In the genomic region with DNA sequence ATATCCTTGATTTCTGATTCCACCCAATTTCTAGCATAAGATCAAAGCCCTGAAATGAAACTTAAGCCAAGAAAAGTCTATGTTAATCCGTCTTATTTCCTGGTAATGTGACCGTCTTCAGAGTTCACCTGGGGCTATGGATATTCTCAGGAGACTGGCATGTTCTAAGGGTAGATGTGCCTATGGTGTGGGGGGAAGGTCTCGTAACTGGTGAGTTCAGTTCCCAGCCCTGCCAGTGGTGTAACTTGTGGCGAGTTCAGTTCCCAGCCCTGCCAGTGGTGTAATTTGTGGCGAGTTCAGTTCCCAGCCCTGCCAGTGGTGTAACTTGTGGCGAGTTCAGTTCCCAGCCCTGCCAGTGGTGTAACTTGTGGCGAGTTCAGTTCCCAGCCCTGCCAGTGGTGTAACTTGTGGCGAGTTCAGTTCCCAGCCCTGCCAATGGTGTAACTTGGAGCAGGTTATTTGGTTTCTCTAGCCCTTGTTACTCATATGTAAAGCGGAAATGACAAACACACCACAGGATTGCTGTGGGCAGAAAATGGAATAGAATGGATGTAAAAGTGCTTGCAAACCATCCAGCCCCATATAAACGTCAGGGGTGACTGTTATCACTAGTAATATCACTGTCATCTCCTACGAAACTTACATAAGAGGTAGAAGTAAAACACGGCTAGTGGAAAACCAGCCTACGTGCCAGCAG, we compare ENCODE assay signal across 15 cellular contexts. TPM values are rescaled to one million over a fixed set of nuclear protein-coding genes. Genes with fewer than 3 reads are reported as not detected.
DNase-seq lines count a peak whose midpoint lies in the region; ATAC-seq and TF ChIP-seq lines count a peak whose summit lies in the region.
"Had no signal": no experiment of that assay in that cellular context is flagged by ENCODE, and none has a peak within 500 bp of the region (broad histone marks: within the 10 kb centered on the region; RNA-seq: fewer than 3 reads in every experiment).

No MANE protein-coding gene starts in this region.

- DNase-seq in AG10803 (ENCODE audit: low read depth) (peak; percentile 87), GM23248 (peak; percentile 34), SIG-M5 treated with dmso at 0.1 percent for 504 hours (lab: John Stamatoyannopoulos, UW; ENCODE audit: unreplicated experiment) (peak; percentile 97), fibroblast of the aortic adventitia (ENCODE audit: low read depth) (peak; percentile 54), DMS114 treated with DMSO at 0.1 percent for 48 hours (lab: John Stamatoyannopoulos, UW; ENCODE audit: unreplicated experiment) (no peak), retina (no peak), NCI-H446 (lab: John Stamatoyannopoulos, UW) (no peak)
- DNase-seq: activated T-cell treated with anti-CD3 and anti-CD28 coated beads, Interleukin-2, amount 50 U/mL, for 4 hours; gastrocnemius medialis; left lung; NCI-H2227 treated with DMSO at 0.1 percent for 48 hours; ovary had no signal

- TF ChIP-seq CTCF in AG10803 (conservative IDR thresholded peaks at IDR 0.05; ENCODE audit: low read length) (no peak), fibroblast of the aortic adventitia (IDR thresholded peaks at IDR 0.05; ENCODE audit: insufficient read depth, low read length) (no peak)

- H3K4me1 ChIP-seq in GM23248 (ENCODE audit: insufficient read depth), result no peaks in the 10 kb centered on the region

- WGBS in GM23248 (ENCODE audit: low coverage in 1 of 2, low lambda C conversion rate in 2 of 2, missing lambda C conversion rate in 2 of 2), 2 experiments, result 90 to 92% methylated on average over 13 of the region's 13 CpGs

- peaks cover 25% of the 10 kb centered on the region for H3K36me3 ChIP-seq in GM23248 (ENCODE audit: low read depth)
- H3K36me3 ChIP-seq: ovary had no signal

- no peaks in the 10 kb centered on the region for H4K20me1 ChIP-seq in GM23248 (ENCODE audit: insufficient read depth)

- in situ Hi-C loops in GM23248 (cut with MboI), result no loop called here

- H3K27me3 ChIP-seq in GM23248 (replicated peaks; ENCODE audit: insufficient read depth), result no peaks in the 10 kb centered on the region
- H3K27me3 ChIP-seq: gastrocnemius medialis, left lung, ovary had no signal

- H3K9ac ChIP-seq in GM23248, result no peak overlapping the region

- H3K79me2 ChIP-seq in GM23248 (ENCODE audit: insufficient read depth), result peaks cover 47% of the 10 kb centered on the region

- no peak for ATAC-seq in HG02938 (IDR thresholded peaks at IDR 0.05; ENCODE audit: unreplicated experiment)
- ATAC-seq: gastrocnemius medialis; left lung; stimulated activated memory B cell treated with anti-CD40 and anti-IgM and Interleukin-4, amounts not matched to agents 10 μg/mL and 1 μg/mL and 100 μg/mL, for 72 hours had no signal

- no peak overlapping the region for H3K4me2 ChIP-seq in GM23248 (ENCODE audit: unreplicated experiment)

- H3K9me2 ChIP-seq in GM23248 (ENCODE audit: insufficient read depth), result no peaks in the 10 kb centered on the region

- no peak overlapping the region for H2AFZ ChIP-seq in GM23248

- no peaks in the 10 kb centered on the region for H3K9me3 ChIP-seq in GM23248 (ENCODE audit: low read depth)
- H3K9me3 ChIP-seq: gastrocnemius medialis, left lung, ovary had no signal

- no peaks in the 10 kb centered on the region for H3F3A ChIP-seq in GM23248 (ENCODE audit: insufficient read depth)

- no peak overlapping the region for H3K27ac ChIP-seq in GM23248
- H3K27ac ChIP-seq: coronary artery, gastrocnemius medialis, ovary had no signal

- H3K4me3 ChIP-seq in AG10803 (ENCODE audit: low read length), result no peak overlapping the region
- H3K4me3 ChIP-seq in GM23248, result no peak overlapping the region
- no peak overlapping the region for H3K4me3 ChIP-seq in fibroblast of the aortic adventitia (ENCODE audit: low read depth, low read length)
- H3K4me3 ChIP-seq: coronary artery, gastrocnemius medialis, left lung, ovary had no signal

RNA-seq across cellular contexts. Expression of gene SLC51A, which starts 30.4 kb away (rescaled TPM):
- not detected in 2 replicates for total RNA-seq in GM23248 (2014; rRNA removed; shearing (Covaris generic))
- polyA plus RNA-seq in GM23248 (2016; fragmentation: Nextera tagmentation; extraction: Ambion mirVana), result 3.4 and 6.0 TPM in 2 replicates
- total RNA-seq in fibroblast of the aortic adventitia (ENCODE audit: low replicate concordance), result not detected in 2 replicates
- total RNA-seq: activated T-cell treated with anti-CD3 and anti-CD28 coated beads, Interleukin-2, amount 50 U/mL, for 4 hours had no signal

RNA-seq across cellular contexts. Expression of gene ZDHHC19, which starts 35.6 kb away (rescaled TPM):
- not detected in 2 replicates for total RNA-seq in GM23248 (2014; rRNA removed; shearing (Covaris generic))
- not detected in 2 replicates for polyA plus RNA-seq in GM23248 (2016; fragmentation: Nextera tagmentation; extraction: Ambion mirVana)
- not detected in 2 replicates for total RNA-seq in fibroblast of the aortic adventitia (ENCODE audit: low replicate concordance)
- total RNA-seq: activated T-cell treated with anti-CD3 and anti-CD28 coated beads, Interleukin-2, amount 50 U/mL, for 4 hours; gastrocnemius medialis had no signal

RNA-seq across cellular contexts. Expression of gene PCYT1A, which starts 40.8 kb away (rescaled TPM):
- 96.3 and 116 TPM in 2 replicates for total RNA-seq in GM23248 (2014; rRNA removed; shearing (Covaris generic))
- polyA plus RNA-seq in GM23248 (2016; fragmentation: Nextera tagmentation; extraction: Ambion mirVana), result 37.2 and 38.3 TPM in 2 replicates
- total RNA-seq in fibroblast of the aortic adventitia (ENCODE audit: low replicate concordance), result 76.7 and 80.8 TPM in 2 replicates

Comparison
In these comparisons a context has a peak if more than half of its experiments do, and no peak if none do; other contexts are left out.
1. DNase-seq: peak in AG10803 (single experiment), GM23248 (single experiment), SIG-M5 treated with dmso at 0.1 percent for 504 hours (single experiment) and fibroblast of the aortic adventitia (single experiment); none in DMS114 treated with DMSO at 0.1 percent for 48 hours (single experiment), retina (single experiment) and NCI-H446 (0 of 2).